Comparison of ENCODE assay signal across 23 cellular contexts in the genomic region with DNA sequence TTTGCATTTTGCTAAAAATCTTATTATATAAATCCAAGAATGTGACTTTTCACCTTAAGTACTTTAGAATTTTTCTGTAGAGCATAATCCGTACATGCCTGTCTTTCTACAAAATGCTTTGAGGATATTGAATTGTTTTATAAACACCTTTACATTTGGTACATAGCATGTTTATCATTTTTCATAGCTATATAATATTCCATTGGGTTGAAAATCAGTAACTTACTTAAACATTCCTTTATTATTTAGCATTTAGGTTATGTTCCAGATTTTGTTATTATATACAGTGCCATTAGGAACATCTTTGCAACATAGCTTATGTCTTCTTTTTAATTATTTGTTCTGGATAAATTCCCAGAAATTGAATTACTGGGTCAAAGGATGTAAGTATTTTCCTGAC. TPM values are rescaled to one million over a fixed set of nuclear protein-coding genes. Genes with fewer than 3 reads are reported as not detected.
DNase-seq lines count a peak whose midpoint lies in the region; ATAC-seq, FAIRE-seq and TF ChIP-seq lines count a peak whose summit lies in the region.
"Had no signal": no experiment of that assay in that cellular context is flagged by ENCODE, and none has a peak within 500 bp of the region (broad histone marks: within the 10 kb centered on the region; RNA-seq: fewer than 3 reads in every experiment).

No MANE protein-coding gene starts in this region.

- ATAC-seq in A549 (no peak), K562 (no peak), T-cell (replicated peaks in 1 of 4) (no peak)
- ATAC-seq: CD8-positive, alpha-beta T cell had no signal

- no TSS peak for BruUV-seq in K562 (replicated peaks; lab: Mats Ljungman, UMichigan)

- no peak for TF ChIP-seq POLR2A in A549 (IDR thresholded peaks at IDR 0.05; ENCODE audit: low read length)
- no peak for TF ChIP-seq POLR2A in K562 (conservative IDR thresholded peaks at IDR 0.05)

- intact Hi-C loops in K562 (cut with micrococcal nuclease), result no loop called here

- H3K36me3 Mint-ChIP-seq in T-cell, result peaks cover 8% of the 10 kb centered on the region

- TF ChIP-seq RAD21 in A549 (conservative IDR thresholded peaks at IDR 0.05 in 1 of 2, IDR thresholded peaks at IDR 0.05 in 1 of 2), result no peak
- no peak for TF ChIP-seq RAD21 in K562 (CRISPR knock-in tag; conservative IDR thresholded peaks at IDR 0.05 in 1 of 2, IDR thresholded peaks at IDR 0.05 in 1 of 2)

- CTCF ChIA-PET in A549 (lab: Yijun Ruan, JAX), result interaction anchor here (1.4 to 4.1 kb wide), 3 partner anchors 11 to 327 kb away, joined by 3 to 19 read pairs (median 6); no protein-coding TSS in a partner anchor
- CTCF ChIA-PET in K562 (lab: Yijun Ruan, JAX; ENCODE audit: low intra/inter-chr PET ratio), result no interaction called here
- CTCF ChIA-PET in T-cell (lab: Charles Lee), result interaction anchor here (1.0 to 1.1 kb wide), 2 partner anchors 11 to 325 kb away, joined by 5 to 7 read pairs; no protein-coding TSS in a partner anchor

- 3% methylated on average over 1 of the region's 1 CpG for WGBS in A549 (ENCODE audit: missing lambda C conversion rate)
- 0% methylated on average over 1 of the region's 1 CpG for WGBS in K562 (ENCODE audit: insufficient coverage, low coverage, missing lambda C conversion rate)

- H3K27me3 Mint-ChIP-seq in T-cell, result no peaks in the 10 kb centered on the region
- H3K27me3 Mint-ChIP-seq: CD4-positive, alpha-beta T cell had no signal

- no peak overlapping the region for H3K27ac Mint-ChIP-seq in T-cell
- H3K27ac Mint-ChIP-seq: CD4-positive, alpha-beta T cell; CD8-positive, alpha-beta T cell had no signal

- H3K4me3 ChIP-seq in A549 (no peak overlapping the region), K562 (no peak overlapping the region)

- H3K27ac ChIP-seq in A549 (no peak overlapping the region), K562 (ENCODE audit: extremely low read depth, low read depth, low read length) (no peak overlapping the region)
- H3K27ac ChIP-seq: 22Rv1, C4-2B had no signal

- H3K4me1 Mint-ChIP-seq in T-cell, result no peaks in the 10 kb centered on the region

- TF ChIP-seq EP300 in A549 (IDR thresholded peaks at IDR 0.05) (no peak), K562 (IDR thresholded peaks at IDR 0.05; ENCODE audit: low read length) (no peak)

- no peak overlapping the region for H2AFZ ChIP-seq in K562 (ENCODE audit: low read depth, low read length)

- no peaks in the 10 kb centered on the region for H4K20me1 ChIP-seq in K562 (replicated peaks; ENCODE audit: control insufficient read depth, insufficient read depth, low read length)
- H4K20me1 ChIP-seq: BLaER1 treated with 17β-estradiol and CSF1 and Interleukin-3, amounts not matched to agents 10 nM and 100 nM had no signal

- FAIRE-seq in A549 (lab: Jason Lieb, UNC) (no peak), G401.6 (lab: Jason Lieb, UNC) (peak; percentile 58), K562 (lab: Jason Lieb, UNC) (no peak)
- FAIRE-seq: D721Med, GM12891, GM19239 had no signal

- no peak overlapping the region for H3K4me3 Mint-ChIP-seq in T-cell
- H3K4me3 Mint-ChIP-seq: CD4-positive, alpha-beta T cell; CD8-positive, alpha-beta T cell had no signal

- no peak for TF ChIP-seq CTCF in A549 (IDR thresholded peaks at IDR 0.05)
- TF ChIP-seq CTCF in K562 (IDR thresholded peaks at IDR 0.05 in 2 of 3, conservative IDR thresholded peaks at IDR 0.05 in 1 of 3; ENCODE audit: insufficient read depth in 2 of 3, low read depth in 1 of 3, low read length in 3 of 3), result no peak

- no peaks in the 10 kb centered on the region for H3K9me3 ChIP-seq in A549
- no peaks in the 10 kb centered on the region for H3K9me3 ChIP-seq in K562 (replicated peaks; ENCODE audit: control insufficient read depth, insufficient read depth, low read depth, low read length)
- H3K9me3 ChIP-seq: BE2C had no signal

- H3K4me1 ChIP-seq in A549, result no peaks in the 10 kb centered on the region
- no peaks in the 10 kb centered on the region for H3K4me1 ChIP-seq in K562 (replicated peaks in 1 of 2; ENCODE audit: control insufficient read depth in 2 of 2, insufficient read depth in 2 of 2, low read length in 2 of 2)
- H3K4me1 ChIP-seq: BE2C, Caco-2 had no signal

- peaks cover 22 to 23% of the 10 kb centered on the region in 2 experiments for H3K27me3 ChIP-seq in K562 (ENCODE audit: control insufficient read depth in 2 of 2, insufficient read depth in 2 of 2, low read length in 2 of 2)
- H3K27me3 ChIP-seq: BE2C had no signal

- H3K9me1 ChIP-seq in K562 (ENCODE audit: control insufficient read depth, insufficient read depth, low read length), result no peaks in the 10 kb centered on the region

- no peaks in the 10 kb centered on the region for H3K36me3 ChIP-seq in K562 (ENCODE audit: control insufficient read depth, insufficient read depth, low read length)
- H3K36me3 ChIP-seq: BE2C; BLaER1 treated with 17β-estradiol and CSF1 and Interleukin-3, amounts not matched to agents 10 nM and 100 nM had no signal

- H3K9ac ChIP-seq in K562 (ENCODE audit: insufficient read depth in 1 of 2, low read depth in 2 of 2, low read length in 2 of 2), result no peak overlapping the region

- in situ Hi-C loops in K562 (cut with MboI), result no loop called here

- POLR2A ChIA-PET in A549 (lab: Yijun Ruan, JAX) (no interaction called here), K562 (lab: Yijun Ruan, JAX) (interaction anchor here (1.0 to 1.1 kb wide), 2 partner anchors 8 to 14 kb away, joined by 3 read pairs; no protein-coding TSS in a partner anchor), T-cell (lab: Charles Lee) (interaction anchor here in 1 of 2 donors (0.6 kb wide), 1 partner anchor 354 kb away, joined by 3 read pairs; no protein-coding TSS in a partner anchor)

- DNase-seq in A549 (ENCODE audit: low read depth in 1 of 2, low spot score in 1 of 2) (no peak), K562 (ENCODE audit: extremely low read depth in 1 of 4, low spot score in 3 of 4) (no peak), DMS114 treated with DMSO at 0.1 percent for 48 hours (lab: John Stamatoyannopoulos, UW; ENCODE audit: unreplicated experiment) (no peak), LoVo (ENCODE audit: low spot score) (no peak), T-cell (no peak)
- DNase-seq: ACHN; BE2C; Caco-2; Calu3; CD4-positive, alpha-beta T cell; CD8-positive, alpha-beta T cell; DMS153; DMS53; DND-41; EL; GF-D8 had no signal

- H3K4me2 ChIP-seq in A549 (no peak overlapping the region), K562 (ENCODE audit: insufficient read depth, low read length) (no peak overlapping the region)

- no peaks in the 10 kb centered on the region for H3K9me3 Mint-ChIP-seq in T-cell
- H3K9me3 Mint-ChIP-seq: CD4-positive, alpha-beta T cell; CD8-positive, alpha-beta T cell had no signal

- H3K79me2 ChIP-seq in K562 (ENCODE audit: control insufficient read depth, insufficient read depth, low read length), result no peaks in the 10 kb centered on the region

TF ChIP-seq in A549, 52 proteins besides CTCF, POLR2A, EP300 and RAD21:
- TF ChIP-seq HDAC2 (IDR thresholded peaks at IDR 0.05) (peak; percentile 52; the same call in 1 of the 2 replicates), SMC3 (IDR thresholded peaks at IDR 0.05) (no peak)

TF ChIP-seq in K562, 482 proteins besides CTCF, POLR2A, EP300 and RAD21:
- 0 out of 2 replicates have a peak, but pooled peaks have one; percentile 33 for TF ChIP-seq ADNP (tag; IDR thresholded peaks at IDR 0.05)
- TF ChIP-seq SP1 (CRISPR knock-in tag; IDR thresholded peaks at IDR 0.05), result no peak
- TF ChIP-seq RBM25 (IDR thresholded peaks at IDR 0.05; ENCODE audit: low read depth, low read length, severe bottlenecking), result peak; percentile 92
- no peak for TF ChIP-seq SNIP1 (IDR thresholded peaks at IDR 0.05; ENCODE audit: low read depth)
- TF ChIP-seq ZNF316 (IDR thresholded peaks at IDR 0.05), result no peak
- TF ChIP-seq ZNF146 (CRISPR knock-in tag; IDR thresholded peaks at IDR 0.05; ENCODE audit: unreplicated experiment), result peak; percentile 88
- no peak for TF ChIP-seq CC2D1A (IDR thresholded peaks at IDR 0.05)

RNA-seq across cellular contexts. Expression of gene NOL11, which starts 17.0 kb away (rescaled TPM):
- polyA plus RNA-seq in A549 (2011; rRNA removed) (105 and 118 TPM in 2 replicates), A549 (2017; fragmentation: RNase III; extraction: RNeasy Plus Mini Kit Qiagen cat#74134 plus additional on column Dnase treatment) (79.6 to 94.0 TPM (median 93.8 TPM) in 3 replicates), K562 (2011; rRNA removed) (87.8 and 121 TPM in 2 replicates), K562 (2014; fragmentation: Illumina TruSeq; extraction: Trizol) (87.1 and 107 TPM in 2 replicates), K562 (2014; fragmentation: Nextera tagmentation; extraction: Ambion mirVana) (100 to 1,000 TPM; 130 to 175 TPM), K562 (2014; rRNA removed) (72.2 and 75.6 TPM in 2 replicates)
- 29.8 and 30.0 TPM in 2 replicates for polyA plus RNA-seq in A549 (2012; cell fraction: cytosol; rRNA removed)
- 26.3 and 40.7 TPM in 2 replicates for polyA plus RNA-seq in A549 (2012; cell fraction: nucleus; rRNA removed)
- 48.4 and 76.4 TPM in 2 replicates for polyA minus RNA-seq in A549 (2011; rRNA and poly(A)+ RNA removed)
- 110 and 219 TPM in 2 replicates for total RNA-seq in K562 (2011; cell fraction: chromatin; rRNA removed; ENCODE audit: low replicate concordance)
- 45.7 and 68.9 TPM in 2 replicates for total RNA-seq in K562 (2011; cell fraction: nucleolus; rRNA removed)
- 71.0 and 71.3 TPM in 2 replicates for total RNA-seq in K562 (2011; cell fraction: nucleoplasm; rRNA removed)
- total RNA-seq in K562 (2014; rRNA removed) (61.1 and 67.6 TPM in 2 replicates), K562 (2014; rRNA removed; fragmentation: Illumina TruSeq; extraction: Trizol) (129 and 143 TPM in 2 replicates), K562 (2015; rRNA removed; fragmentation: Illumina TruSeq; extraction: Trizol) (113 and 129 TPM in 2 replicates), K562 (2021) (88.7 and 98.9 TPM in 2 replicates), T-cell (10 to 100 TPM; 52.0 to 69.0 (median 58.8) TPM)
- polyA plus RNA-seq in K562 (2011; cell fraction: cytosol; rRNA removed), result 21.3 and 32.5 TPM in 2 replicates
- 42.5 and 60.9 TPM in 2 replicates for polyA plus RNA-seq in K562 (2011; cell fraction: nucleus; rRNA removed)
- 46.1 and 72.4 TPM in 2 replicates for polyA plus RNA-seq in K562 (2012)
- polyA minus RNA-seq in K562 (2011; rRNA and poly(A)+ RNA removed), result 121 and 123 TPM in 2 replicates
- polyA minus RNA-seq in K562 (2011; cell fraction: cytosol; rRNA and poly(A)+ RNA removed), result 129 and 148 TPM in 2 replicates
- polyA minus RNA-seq in K562 (2011; cell fraction: nucleus; rRNA and poly(A)+ RNA removed), result 51.0 and 77.2 TPM in 2 replicates

Comparison
In these comparisons a context has a peak if more than half of its experiments do, and no peak if none do; other contexts are left out.
1. Of the 35 proteins assayed by ChIP-seq in both K562 and A549: peak only in K562: none; only in A549: HDAC2; in both: none; in neither: 34.